9 cellular contexts compared by ENCODE assay signal in the genomic region with DNA sequence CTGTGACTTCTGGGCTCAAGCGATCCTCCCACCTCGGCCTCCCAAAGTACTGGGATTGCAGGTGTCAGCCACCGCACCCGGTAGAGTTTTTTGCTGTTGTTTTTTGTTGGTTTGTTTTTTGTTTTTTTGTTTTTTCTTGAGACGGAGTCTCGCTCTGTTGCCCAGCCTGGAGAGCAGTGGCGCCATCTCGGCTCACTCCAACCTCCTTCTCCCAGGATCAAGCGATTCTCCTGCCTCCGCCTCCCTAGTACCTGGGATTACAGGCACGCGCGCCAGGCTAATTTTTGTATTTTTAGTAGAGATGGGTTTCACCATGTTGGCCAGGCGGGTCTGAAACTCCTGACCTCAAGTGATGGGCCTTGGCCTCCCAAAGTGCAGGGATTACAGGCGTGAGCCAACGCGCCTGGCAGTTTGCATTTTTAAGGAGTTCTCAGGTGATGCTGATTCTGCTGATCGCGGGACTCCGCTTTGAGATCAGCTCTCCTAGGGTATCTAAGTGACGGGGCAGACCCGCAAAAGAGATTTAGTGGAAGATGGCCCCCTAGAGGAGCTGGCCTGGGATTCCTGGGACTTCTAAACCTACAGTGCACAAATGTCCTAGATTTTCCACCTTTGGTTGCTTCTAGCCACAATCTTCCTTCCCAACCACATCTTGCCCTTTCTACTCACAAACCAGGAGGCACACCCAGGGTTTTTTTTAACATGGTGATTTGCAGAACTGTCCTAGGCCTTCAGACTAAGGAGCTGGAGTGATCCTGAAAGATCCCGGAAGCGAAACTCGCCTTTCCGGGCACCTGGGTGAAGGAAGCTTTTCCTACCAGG. TPM values are rescaled to one million over a fixed set of nuclear protein-coding genes. Genes with fewer than 3 reads are reported as not detected.
DNase-seq lines count a peak whose midpoint lies in the region; ATAC-seq, FAIRE-seq and TF ChIP-seq lines count a peak whose summit lies in the region.
"Had no signal": no experiment of that assay in that cellular context is flagged by ENCODE, and none has a peak within 500 bp of the region (broad histone marks: within the 10 kb centered on the region; RNA-seq: fewer than 3 reads in every experiment).

No MANE protein-coding gene starts in this region.

- peaks cover 8% of the 10 kb centered on the region for H3K36me3 Mint-ChIP-seq in neural progenitor cell

- peaks cover 9% of the 10 kb centered on the region for H3K4me1 Mint-ChIP-seq in neural progenitor cell

- H3K4me3 Mint-ChIP-seq in neural progenitor cell = peak overlapping the region; percentile 85

- no peak for TF ChIP-seq CTCF in GM06990 (IDR thresholded peaks at IDR 0.05; ENCODE audit: insufficient read depth, low read length, poor library complexity, severe bottlenecking)
- TF ChIP-seq CTCF in OCI-LY7 (conservative IDR thresholded peaks at IDR 0.05; ENCODE audit: low read length) = peak; percentile 67
- TF ChIP-seq CTCF in endothelial cell of umbilical vein (IDR thresholded peaks at IDR 0.05; ENCODE audit: extremely low read depth in 1 of 2, insufficient read depth in 1 of 2, low read depth in 1 of 2, low read length in 2 of 2) = peak in 1 of 2 donors; percentile 20
- TF ChIP-seq CTCF in neural progenitor cell (IDR thresholded peaks at IDR 0.05) = peak; percentile 45
- TF ChIP-seq CTCF in GM13976 (IDR thresholded peaks at IDR 0.05; ENCODE audit: borderline replicate concordance, control extremely low read depth, extremely low read depth, insufficient read depth, missing control alignments) = no peak

- H3K4me3 ChIP-seq in GM06990 (replicated peaks; ENCODE audit: low read depth, low read length) = peak overlapping the region; percentile 88
- peak overlapping the region; percentile 75 for H3K4me3 ChIP-seq in OCI-LY7 (ENCODE audit: low read depth, low read length, poor library complexity, severe bottlenecking)
- H3K4me3 ChIP-seq in endothelial cell of umbilical vein (replicated peaks in 1 of 3; ENCODE audit: insufficient read depth in 1 of 3, low read depth in 1 of 3, low read length in 3 of 3) = peak overlapping the region; percentile 60 to 83 (median 71)
- peak overlapping the region; percentile 57 for H3K4me3 ChIP-seq in neural progenitor cell

- peaks cover 13% of the 10 kb centered on the region for H3K27me3 Mint-ChIP-seq in neural progenitor cell (ENCODE audit: insufficient read depth, low read depth)

- H3K9me3 ChIP-seq in OCI-LY7 (ENCODE audit: low read length) = no peaks in the 10 kb centered on the region
- H3K9me3 ChIP-seq in endothelial cell of umbilical vein (replicated peaks; ENCODE audit: control insufficient read depth, insufficient read depth, low read length) = no peaks in the 10 kb centered on the region
- H3K9me3 ChIP-seq in neural progenitor cell (ENCODE audit: low read depth) = no peaks in the 10 kb centered on the region

- peak overlapping the region; percentile 79 for H3K4me2 ChIP-seq in OCI-LY7 (ENCODE audit: low read length)
- H3K4me2 ChIP-seq in endothelial cell of umbilical vein (ENCODE audit: insufficient read depth, low read length) = peak overlapping the region; percentile 65
- peak overlapping the region; percentile 83 for H3K4me2 ChIP-seq in neural progenitor cell

- in situ Hi-C loops in GM13976 (cut with MboI; ENCODE audit: low sequenced_read_pairs, unreplicated experiment) = no loop called here

- BruUV-seq in OCI-LY7 (replicated peaks; lab: Mats Ljungman, UMichigan) (no TSS peak), endothelial cell of umbilical vein (replicated peaks; lab: Mats Ljungman, UMichigan) (no TSS peak)

- CTCF ChIA-PET in OCI-LY7 (lab: Charles Lee; ENCODE audit: unreplicated experiment) = interaction anchor here (0.6 kb wide), 1 partner anchor 237 kb away, joined by 4 read pairs; no protein-coding TSS in a partner anchor
- CTCF ChIA-PET in endothelial cell of umbilical vein (lab: Charles Lee) = interaction anchor here (0.8 to 5.4 kb wide), 9 partner anchors 10 to 46 kb away, joined by 3 to 57 read pairs (median 5); partner anchors contain the start of gene KHDC1

- TF ChIP-seq POLR2A in endothelial cell of umbilical vein (IDR thresholded peaks at IDR 0.05; ENCODE audit: low read depth, low read length) = no peak

- H3K9me2 ChIP-seq in OCI-LY7 (ENCODE audit: insufficient read depth, low read length) = no peaks in the 10 kb centered on the region

- FAIRE-seq in endothelial cell of umbilical vein (lab: Jason Lieb, UNC) = no peak

- H2AFZ ChIP-seq in OCI-LY7 (ENCODE audit: low read length) = peak overlapping the region; percentile 72; the same call in 1 of the 2 replicates
- H2AFZ ChIP-seq in endothelial cell of umbilical vein (ENCODE audit: low read depth, low read length) = peak overlapping the region; percentile 81
- peak overlapping the region; percentile 94 for H2AFZ ChIP-seq in neural progenitor cell (replicated peaks)

- H3K9ac ChIP-seq in endothelial cell of umbilical vein (replicated peaks; ENCODE audit: extremely low read depth, insufficient read depth, low read length) = peak overlapping the region; percentile 76
- peak overlapping the region; percentile 47 for H3K9ac ChIP-seq in neural progenitor cell

- H3K36me3 ChIP-seq in GM06990 (ENCODE audit: control insufficient read depth, insufficient read depth, low read length) = no peaks in the 10 kb centered on the region
- H3K36me3 ChIP-seq in OCI-LY7 (ENCODE audit: insufficient read depth, low read length) = peaks cover 18% of the 10 kb centered on the region
- H3K36me3 ChIP-seq in endothelial cell of umbilical vein (ENCODE audit: control insufficient read depth in 2 of 2, extremely low read depth in 1 of 2, insufficient read depth in 2 of 2, low read length in 2 of 2) = no peaks in the 10 kb centered on the region
- H3K36me3 ChIP-seq in neural progenitor cell = no peaks in the 10 kb centered on the region

- H3K27ac Mint-ChIP-seq in neural progenitor cell = no peak overlapping the region

- no peaks in the 10 kb centered on the region for H3K9me1 ChIP-seq in endothelial cell of umbilical vein (replicated peaks; ENCODE audit: control insufficient read depth, extremely low read depth, insufficient read depth, low read length)

- dilution Hi-C loops in endothelial cell of umbilical vein (cut with MboI; ENCODE audit: extremely low pct_ligation_motif_present, low sequenced_read_pairs) = no loop called here

- peaks cover 34% of the 10 kb centered on the region for H3K4me1 ChIP-seq in OCI-LY7 (ENCODE audit: insufficient read depth, low read length, poor library complexity, severe bottlenecking)
- peaks cover 8% of the 10 kb centered on the region for H3K4me1 ChIP-seq in endothelial cell of umbilical vein (ENCODE audit: control insufficient read depth, extremely low read depth, insufficient read depth, low read length)
- H3K4me1 ChIP-seq in neural progenitor cell = peaks cover 4% of the 10 kb centered on the region

- DNase-seq in A172 (ENCODE audit: low spot score) (peak; percentile 19), GM06990 (ENCODE audit: extremely low read depth, insufficient read length) (no peak), OCI-LY7 (ENCODE audit: low spot score) (peak; percentile 61), endothelial cell of umbilical vein (ENCODE audit: low read depth, low spot score) (peak; percentile 4), neural progenitor cell (ENCODE audit: low spot score) (peak; percentile 58), GM13976 (ENCODE audit: low spot score) (no peak), NK-92 (lab: John Stamatoyannopoulos, UW; ENCODE audit: unreplicated experiment) (no peak)

- H4K20me1 ChIP-seq in OCI-LY7 (ENCODE audit: insufficient read depth, low read length) = no peaks in the 10 kb centered on the region
- no peaks in the 10 kb centered on the region for H4K20me1 ChIP-seq in endothelial cell of umbilical vein (replicated peaks; ENCODE audit: control insufficient read depth, extremely low read depth, insufficient read depth, low read length)
- H4K20me1 ChIP-seq in neural progenitor cell (ENCODE audit: low read depth) = no peaks in the 10 kb centered on the region

- POLR2A ChIA-PET in OCI-LY7 (lab: Charles Lee) = interaction anchor here (0.6 to 2.2 kb wide), 8 partner anchors 152 to 691 kb away, joined by 3 to 10 read pairs (median 4); partner anchors contain the start of genes MTO1 and SLC17A5
- POLR2A ChIA-PET in endothelial cell of umbilical vein (lab: Charles Lee) = interaction anchor here (0.5 to 1.5 kb wide), 2 partner anchors 18 to 43 kb away, joined by 3 read pairs; no protein-coding TSS in a partner anchor

- ATAC-seq in HG03175 (IDR thresholded peaks at IDR 0.05; ENCODE audit: unreplicated experiment) = no peak

- H3K27me3 ChIP-seq in GM06990 (replicated peaks; ENCODE audit: control insufficient read depth, insufficient read depth, low read length) (no peaks in the 10 kb centered on the region), endothelial cell of umbilical vein (ENCODE audit: control insufficient read depth in 2 of 2, insufficient read depth in 2 of 2, low read length in 2 of 2) (no peaks in the 10 kb centered on the region), neural progenitor cell (no peaks in the 10 kb centered on the region)

- H3K9me3 Mint-ChIP-seq in neural progenitor cell = peaks cover 31% of the 10 kb centered on the region

- H3F3A ChIP-seq in neural progenitor cell (ENCODE audit: low read depth) = peaks cover 14% of the 10 kb centered on the region

- H3K27ac ChIP-seq in OCI-LY7 (ENCODE audit: low read depth, low read length, poor library complexity, severe bottlenecking) (peak overlapping the region; percentile 65), endothelial cell of umbilical vein (ENCODE audit: insufficient read depth, low read depth, low read length) (peak overlapping the region; percentile 19), neural progenitor cell (no peak overlapping the region)

- H3K79me2 ChIP-seq in OCI-LY7 (ENCODE audit: insufficient read depth, low read depth, low read length) (peaks cover 59% of the 10 kb centered on the region), endothelial cell of umbilical vein (ENCODE audit: control insufficient read depth, insufficient read depth, low read length) (peaks cover 2% of the 10 kb centered on the region), neural progenitor cell (ENCODE audit: low read depth) (peaks cover 50% of the 10 kb centered on the region)

- intact Hi-C loops in OCI-LY7 (cut with micrococcal nuclease; ENCODE audit: unreplicated experiment) (loop anchor here (5.0 kb wide), 2 partner anchors 153 to 213 kb away; partner anchors contain the start of genes EEF1A1 and MTO1), endothelial cell of umbilical vein (cut with micrococcal nuclease) (no loop called here)

RNA-seq across cellular contexts. Expression of gene DPPA5, which starts 45.2 kb away (rescaled TPM):
- not detected in 2 replicates for total RNA-seq in A172 (2014; rRNA removed; shearing (Covaris generic))
- total RNA-seq in OCI-LY7 (2014; rRNA removed; shearing (Covaris generic)) = not detected in 2 replicates
- not detected in 2 replicates for total RNA-seq in OCI-LY7 (2022)
- not detected in 2 replicates for total RNA-seq in endothelial cell of umbilical vein
- not detected in 2 replicates for polyA plus RNA-seq in endothelial cell of umbilical vein
- not detected in 2 replicates for polyA plus RNA-seq in endothelial cell of umbilical vein (2011; cell fraction: cytosol; rRNA removed)
- not detected in 2 replicates for polyA plus RNA-seq in endothelial cell of umbilical vein (2011; cell fraction: nucleus; rRNA removed)
- polyA plus RNA-seq in endothelial cell of umbilical vein (2012) = not detected in 2 replicates
- polyA minus RNA-seq in endothelial cell of umbilical vein = not detected in 2 replicates
- polyA minus RNA-seq in endothelial cell of umbilical vein (2011; cell fraction: cytosol; rRNA and poly(A)+ RNA removed) = not detected
- not detected in 2 replicates for polyA minus RNA-seq in endothelial cell of umbilical vein (2011; cell fraction: nucleus; rRNA and poly(A)+ RNA removed)
- not detected in 2 replicates for total RNA-seq in neural progenitor cell (ENCODE audit: low replicate concordance)
- total RNA-seq: liver had no signal
- polyA plus RNA-seq: liver had no signal

RNA-seq across cellular contexts. Expression of gene KHDC1, which starts 45.9 kb away (rescaled TPM):
- 6.4 and 8.5 TPM in 2 replicates for total RNA-seq in A172 (2014; rRNA removed; shearing (Covaris generic))
- 13.4 and 16.2 TPM in 2 replicates for total RNA-seq in OCI-LY7 (2014; rRNA removed; shearing (Covaris generic))
- 22.3 and 22.6 TPM in 2 replicates for total RNA-seq in OCI-LY7 (2022)
- 3.3 and 3.7 TPM in 2 replicates for total RNA-seq in endothelial cell of umbilical vein
- 4.2 and 4.4 TPM in 2 replicates for polyA plus RNA-seq in endothelial cell of umbilical vein
- 3.4 and 4.2 TPM in 2 replicates for polyA plus RNA-seq in endothelial cell of umbilical vein (2011; cell fraction: cytosol; rRNA removed)
- polyA plus RNA-seq in endothelial cell of umbilical vein (2011; cell fraction: nucleus; rRNA removed) = 6.5 and 8.9 TPM in 2 replicates
- polyA plus RNA-seq in endothelial cell of umbilical vein (2012) = 2.0 and 3.1 TPM in 2 replicates
- 2.0 and 4.3 TPM in 2 replicates for polyA minus RNA-seq in endothelial cell of umbilical vein
- 4.0 TPM for polyA minus RNA-seq in endothelial cell of umbilical vein (2011; cell fraction: cytosol; rRNA and poly(A)+ RNA removed)
- polyA minus RNA-seq in endothelial cell of umbilical vein (2011; cell fraction: nucleus; rRNA and poly(A)+ RNA removed) = 6.8 and 9.1 TPM in 2 replicates
- 7.0 and 13.2 TPM in 2 replicates for total RNA-seq in neural progenitor cell (ENCODE audit: low replicate concordance)

RNA-seq across cellular contexts. Expression of gene KHDC3L, which starts 53.5 kb away (rescaled TPM):
- total RNA-seq in A172 (2014; rRNA removed; shearing (Covaris generic)) = not detected in 2 replicates
- not detected in 2 replicates for total RNA-seq in OCI-LY7 (2014; rRNA removed; shearing (Covaris generic))
- total RNA-seq in OCI-LY7 (2022) = not detected in 2 replicates
- total RNA-seq in endothelial cell of umbilical vein = not detected in 2 replicates
- polyA plus RNA-seq in endothelial cell of umbilical vein = not detected in 2 replicates
- not detected in 2 replicates for polyA plus RNA-seq in endothelial cell of umbilical vein (2011; cell fraction: cytosol; rRNA removed)
- not detected in 2 replicates for polyA plus RNA-seq in endothelial cell of umbilical vein (2011; cell fraction: nucleus; rRNA removed)
- polyA plus RNA-seq in endothelial cell of umbilical vein (2012) = not detected in 2 replicates
- not detected in 2 replicates for polyA minus RNA-seq in endothelial cell of umbilical vein
- polyA minus RNA-seq in endothelial cell of umbilical vein (2011; cell fraction: cytosol; rRNA and poly(A)+ RNA removed) = not detected
- polyA minus RNA-seq in endothelial cell of umbilical vein (2011; cell fraction: nucleus; rRNA and poly(A)+ RNA removed) = not detected in 2 replicates
- not detected in 2 replicates for total RNA-seq in neural progenitor cell (ENCODE audit: low replicate concordance)
- total RNA-seq: liver had no signal
- polyA plus RNA-seq: liver had no signal

Comparison
In these comparisons a context has a peak if more than half of its experiments do, and no peak if none do; other contexts are left out.
1. DNase-seq: peak in A172 (single experiment), OCI-LY7 (single experiment), endothelial cell of umbilical vein (single experiment) and neural progenitor cell (single experiment); none in GM06990 (single experiment), GM13976 (single experiment) and NK-92 (single experiment).
2. CTCF ChIP-seq: peak in OCI-LY7 (single experiment) and neural progenitor cell (single experiment); none in GM06990 (single experiment) and GM13976 (single experiment).
3. Peak in every context shown above with its lines, with median percentiles within 50 percentile points of each other: H3K4me3 ChIP-seq, H2AFZ ChIP-seq and H3K4me2 ChIP-seq.